ENCODE assay signal across 8 cellular contexts in genomic region chr19:12890787-12891552, GRCh38. TPM values are rescaled to one million over a fixed set of nuclear protein-coding genes. Genes with fewer than 3 reads are reported as not detected.
DNase-seq lines count a peak whose midpoint lies in the region; ATAC-seq and TF ChIP-seq lines count a peak whose summit lies in the region.

GCDH (plus strand) TSS chr19:12891160; CDS start chr19:12891305, 145 bp downstream.

- H3K4me3 ChIP-seq in left lung: peak within 1 kb of the TSS; percentile 87 to 93

- H3K9me3 ChIP-seq in left lung: no peaks in the 10 kb centered on the region

- ATAC-seq in GM19372 (IDR thresholded peaks at IDR 0.05; ENCODE audit: low read depth, unreplicated experiment): peak; percentile 94
- peak; percentile 89 for ATAC-seq in HG03565 (IDR thresholded peaks at IDR 0.05; ENCODE audit: unreplicated experiment)
- peak; percentile 99 for ATAC-seq in left lung

- peaks cover 0 to 24% of the 10 kb centered on the region in 2 donors for H3K36me3 ChIP-seq in left lung

- H3K4me1 ChIP-seq in left lung: peaks cover 7 to 19% of the 10 kb centered on the region in 2 donors

- intact Hi-C loops in left lung (cut with DNase I): no loop called here

- TF ChIP-seq CTCF in C4-2B (conservative IDR thresholded peaks at IDR 0.05): no peak
- no peak for TF ChIP-seq CTCF in left lung (IDR thresholded peaks at IDR 0.05)

- peak within 1 kb of the TSS; percentile 66 for H3K27ac ChIP-seq in C4-2B
- H3K27ac ChIP-seq in left lung: peak within 1 kb of the TSS in 1 of 2 donors; percentile 67

- peaks cover 0 to 11% of the 10 kb centered on the region in 2 donors for H3K27me3 ChIP-seq in left lung

- peak; percentile 100 for DNase-seq in NCI-H82 (lab: John Stamatoyannopoulos, UW)
- DNase-seq in activated CD4-positive, alpha-beta T cell treated with anti-CD3 and anti-CD28 coated beads, Interleukin-2, amount 50 U/mL, for 48 hours: peak; percentile 96 to 97
- peak; percentile 99 for DNase-seq in dermis blood vessel endothelial cell
- peak; percentile 93 to 98 for DNase-seq in left lung
- DNase-seq in stimulated activated CD4-positive, alpha-beta T cell treated with anti-CD3 and anti-CD28 coated beads, Interleukin-2, amount 100 ng/mL, for 48 hours: peak; percentile 87 to 91

RNA-seq across cellular contexts. Expression of gene GCDH, which starts in this region (rescaled TPM):
- 31.5 and 42.4 TPM in 2 replicates for total RNA-seq in dermis blood vessel endothelial cell
- 10 to 100 TPM; 23.6 to 26.7 TPM for total RNA-seq in left lung
